18 cellular contexts compared by ENCODE assay signal in genomic region chrX:153488231-153488914, GRCh38. TPM values are rescaled to one million over a fixed set of nuclear protein-coding genes. Genes with fewer than 3 reads are reported as not detected.
DNase-seq lines count a peak whose midpoint lies in the region; ATAC-seq, FAIRE-seq and TF ChIP-seq lines count a peak whose summit lies in the region.
"Had no signal": no experiment of that assay in that cellular context is flagged by ENCODE, and none has a peak within 500 bp of the region (broad histone marks: within the 10 kb centered on the region; RNA-seq: fewer than 3 reads in every experiment).

No MANE protein-coding gene starts in this region.

- no peaks in the 10 kb centered on the region for H3K36me3 Mint-ChIP-seq in Caco-2 (ENCODE audit: insufficient read depth, unreplicated experiment)
- no peaks in the 10 kb centered on the region for H3K36me3 Mint-ChIP-seq in activated naive CD4-positive, alpha-beta T cell treated with anti-CD3 and anti-CD28 coated beads, Interleukin-2, amount 10 ng/mL, durations not matched to agents 7 days and 5 days
- no peaks in the 10 kb centered on the region for H3K36me3 Mint-ChIP-seq in activated CD8-positive, alpha-beta T cell treated with anti-CD3 and anti-CD28 coated beads for 36 hours (ENCODE audit: low read depth)
- H3K36me3 Mint-ChIP-seq: activated naive CD4-positive, alpha-beta T cell treated with anti-CD3 and anti-CD28 coated beads, Interleukin-2, amount 50 U/mL, for 72 hours had no signal

- POLR2A ChIA-PET in Caco-2 (lab: Charles Lee), result no interaction called here
- POLR2A ChIA-PET in activated CD8-positive, alpha-beta T cell treated with anti-CD3 and anti-CD28 coated beads for 36 hours (lab: Charles Lee), result no interaction called here

- H3K27me3 ChIP-seq in Caco-2 (replicated peaks; ENCODE audit: control insufficient read depth, insufficient read depth, low read length) (no peaks in the 10 kb centered on the region), right atrium auricular region (no peaks in the 10 kb centered on the region), pancreas (no peaks in the 10 kb centered on the region)

- no peaks in the 10 kb centered on the region for H3K9me3 ChIP-seq in Caco-2
- no peaks in the 10 kb centered on the region for H3K9me3 ChIP-seq in right atrium auricular region
- no peaks in the 10 kb centered on the region for H3K9me3 ChIP-seq in pancreas
- H3K9me3 ChIP-seq: neutrophil had no signal

- H3K27me3 Mint-ChIP-seq in Caco-2 (ENCODE audit: insufficient read depth, unreplicated experiment), result no peaks in the 10 kb centered on the region
- no peaks in the 10 kb centered on the region for H3K27me3 Mint-ChIP-seq in activated naive CD4-positive, alpha-beta T cell treated with anti-CD3 and anti-CD28 coated beads, Interleukin-2, amount 10 ng/mL, durations not matched to agents 7 days and 5 days
- H3K27me3 Mint-ChIP-seq in activated CD8-positive, alpha-beta T cell treated with anti-CD3 and anti-CD28 coated beads for 36 hours, result no peaks in the 10 kb centered on the region
- H3K27me3 Mint-ChIP-seq: stimulated activated naive CD8-positive, alpha-beta T cell treated with anti-CD3 and anti-CD28 coated beads, Interleukin-15, Interleukin-2, amounts not matched to agents 100 ng/mL and 50 ng/mL, for 24 hours had no signal

- intact Hi-C loops in Caco-2 (cut with micrococcal nuclease; ENCODE audit: unreplicated experiment) (loop anchor here (1.0 kb wide), 1 partner anchor 14 kb away; no protein-coding TSS in a partner anchor), pancreas (cut with DNase I) (no loop called here)
- intact Hi-C loops in activated CD8-positive, alpha-beta T cell treated with anti-CD3 and anti-CD28 coated beads for 36 hours (cut with micrococcal nuclease), result no loop called here

- peak overlapping the region; percentile 40 for H3K27ac ChIP-seq in angular gyrus (ENCODE audit: low read depth, low read length)
- H3K27ac ChIP-seq in right atrium auricular region, result peak overlapping the region; percentile 35 to 67
- no peak overlapping the region for H3K27ac ChIP-seq in pancreas
- H3K27ac ChIP-seq: neutrophil had no signal

- no peak for TF ChIP-seq CTCF in Caco-2 (IDR thresholded peaks at IDR 0.05; ENCODE audit: insufficient read depth in 1 of 2, low read depth in 1 of 2, low read length in 1 of 2, severe bottlenecking in 1 of 2, unreplicated experiment in 1 of 2)
- TF ChIP-seq CTCF in right atrium auricular region (IDR thresholded peaks at IDR 0.05), result no peak
- no peak for TF ChIP-seq CTCF in pancreas (IDR thresholded peaks at IDR 0.05)
- no peak for TF ChIP-seq CTCF in activated CD8-positive, alpha-beta T cell treated with anti-CD3 and anti-CD28 coated beads for 36 hours (IDR thresholded peaks at IDR 0.05)

- WGBS in pancreas, 2 donors, result 48 to 50% methylated on average over 21 to 27 of the region's 27 CpGs

- H3K27ac Mint-ChIP-seq in Caco-2 (ENCODE audit: unreplicated experiment), result peak overlapping the region; percentile 45
- no peak overlapping the region for H3K27ac Mint-ChIP-seq in activated naive CD4-positive, alpha-beta T cell treated with anti-CD3 and anti-CD28 coated beads, Interleukin-2, amount 10 ng/mL, durations not matched to agents 7 days and 5 days
- H3K27ac Mint-ChIP-seq in activated CD8-positive, alpha-beta T cell treated with anti-CD3 and anti-CD28 coated beads for 36 hours, result no peak overlapping the region
- H3K27ac Mint-ChIP-seq: stimulated activated naive CD8-positive, alpha-beta T cell treated with anti-CD3 and anti-CD28 coated beads, Interleukin-15, Interleukin-2, amounts not matched to agents 100 ng/mL and 50 ng/mL, for 24 hours had no signal

- H3K9me3 Mint-ChIP-seq in Caco-2 (ENCODE audit: unreplicated experiment), result no peaks in the 10 kb centered on the region
- no peaks in the 10 kb centered on the region for H3K9me3 Mint-ChIP-seq in activated naive CD4-positive, alpha-beta T cell treated with anti-CD3 and anti-CD28 coated beads, Interleukin-2, amount 10 ng/mL, durations not matched to agents 7 days and 5 days
- no peaks in the 10 kb centered on the region for H3K9me3 Mint-ChIP-seq in activated CD8-positive, alpha-beta T cell treated with anti-CD3 and anti-CD28 coated beads for 36 hours
- H3K9me3 Mint-ChIP-seq: activated naive CD4-positive, alpha-beta T cell treated with anti-CD3 and anti-CD28 coated beads, Interleukin-2, amount 50 U/mL, for 72 hours; stimulated activated naive CD8-positive, alpha-beta T cell treated with anti-CD3 and anti-CD28 coated beads, Interleukin-15, Interleukin-2, amounts not matched to agents 100 ng/mL and 50 ng/mL, for 24 hours had no signal

- H3K4me3 ChIP-seq in Caco-2 (ENCODE audit: low read depth, low read length) (no peak overlapping the region), right atrium auricular region (no peak overlapping the region), pancreas (no peak overlapping the region)

- no peaks in the 10 kb centered on the region for H3K4me1 Mint-ChIP-seq in Caco-2 (ENCODE audit: low read depth, unreplicated experiment)
- no peaks in the 10 kb centered on the region for H3K4me1 Mint-ChIP-seq in activated naive CD4-positive, alpha-beta T cell treated with anti-CD3 and anti-CD28 coated beads, Interleukin-2, amount 10 ng/mL, durations not matched to agents 7 days and 5 days
- H3K4me1 Mint-ChIP-seq in activated CD8-positive, alpha-beta T cell treated with anti-CD3 and anti-CD28 coated beads for 36 hours (ENCODE audit: low read depth), result no peaks in the 10 kb centered on the region

- CTCF ChIA-PET in Caco-2 (lab: Charles Lee), result interaction anchor here (0.7 to 2.9 kb wide), 4 partner anchors 9 to 18 kb away, joined by 3 to 14 read pairs (median 3); partner anchors contain the start of gene HAUS7
- CTCF ChIA-PET in activated naive CD4-positive, alpha-beta T cell treated with anti-CD3 and anti-CD28 coated beads, Interleukin-2, amount 10 ng/mL, durations not matched to agents 7 days and 5 days (lab: Charles Lee), result no interaction called here
- CTCF ChIA-PET in activated CD8-positive, alpha-beta T cell treated with anti-CD3 and anti-CD28 coated beads for 36 hours (lab: Charles Lee), result no interaction called here

- peak; percentile 11 to 71 (median 42) for ATAC-seq in pancreas
- no peak for ATAC-seq in activated CD8-positive, alpha-beta T cell treated with anti-CD3 and anti-CD28 coated beads for 36 hours
- ATAC-seq: activated naive CD4-positive, alpha-beta T cell treated with anti-CD3 and anti-CD28 coated beads, Interleukin-2, amount 50 U/mL, for 72 hours had no signal

- BruUV-seq in Caco-2 (replicated peaks; lab: Mats Ljungman, UMichigan), result no TSS peak

- H3K4me1 ChIP-seq in Caco-2 (peaks cover 35% of the 10 kb centered on the region), right atrium auricular region (peaks cover 0 to 32% of the 10 kb centered on the region in 2 donors), pancreas (no peaks in the 10 kb centered on the region)

- DNase-seq in Caco-2 (peak; percentile 72 to 87), right atrium auricular region (ENCODE audit: low spot score) (no peak), pancreas (no peak), epidermal melanocyte (ENCODE audit: insufficient read length, low spot score) (no peak), midbrain (lab: John Stamatoyannopoulos, UW) (no peak)
- DNase-seq in activated naive CD4-positive, alpha-beta T cell treated with anti-CD3 and anti-CD28 coated beads, Interleukin-2, amount 10 ng/mL, durations not matched to agents 7 days and 5 days, result no peak
- DNase-seq in activated CD8-positive, alpha-beta T cell treated with anti-CD3 and anti-CD28 coated beads for 36 hours, result no peak
- DNase-seq: activated CD8-positive, alpha-beta memory T cell treated with anti-CD3 and anti-CD28 coated beads for 24 hours; AML-193; NCI-H187 treated with DMSO at 0.1 percent for 48 hours; stimulated activated CD4-positive, alpha-beta T cell treated with anti-CD3 and anti-CD28 coated beads, Interleukin-4, amount 100 ng/mL, for 24 hours had no signal

- FAIRE-seq in pancreas (lab: Jason Lieb, UNC), result no peak
- FAIRE-seq: HTR-8/SVneo had no signal

- peak overlapping the region; percentile 47 for H3K4me3 Mint-ChIP-seq in Caco-2 (ENCODE audit: unreplicated experiment)
- H3K4me3 Mint-ChIP-seq in activated naive CD4-positive, alpha-beta T cell treated with anti-CD3 and anti-CD28 coated beads, Interleukin-2, amount 10 ng/mL, durations not matched to agents 7 days and 5 days, result no peak overlapping the region
- no peak overlapping the region for H3K4me3 Mint-ChIP-seq in activated CD8-positive, alpha-beta T cell treated with anti-CD3 and anti-CD28 coated beads for 36 hours
- H3K4me3 Mint-ChIP-seq: stimulated activated naive CD8-positive, alpha-beta T cell treated with anti-CD3 and anti-CD28 coated beads, Interleukin-15, Interleukin-2, amounts not matched to agents 100 ng/mL and 50 ng/mL, for 24 hours had no signal

- H3K36me3 ChIP-seq in Caco-2 (ENCODE audit: control insufficient read depth, insufficient read depth, low read length) (no peaks in the 10 kb centered on the region), right atrium auricular region (no peaks in the 10 kb centered on the region), pancreas (no peaks in the 10 kb centered on the region)
- H3K36me3 ChIP-seq: neutrophil had no signal

RNA-seq across cellular contexts. Expression of gene BGN, which starts 6.4 kb away (rescaled TPM):
- total RNA-seq in Caco-2 (2022), result 9.0 and 9.9 TPM in 2 replicates
- total RNA-seq in right atrium auricular region, result 100 to 1,000 TPM; 141 to 206 TPM
- total RNA-seq in pancreas, result 100 to 1,000 TPM in 1 of 6 donors, 10 to 100 TPM in 2, 1 to 10 TPM in 3; 4.0 to 113 (median 15.0) TPM
- polyA plus RNA-seq in pancreas, result 10 to 100 TPM; 20.2 to 24.5 TPM
- total RNA-seq in activated CD8-positive, alpha-beta T cell treated with anti-CD3 and anti-CD28 coated beads for 36 hours, result not detected
- total RNA-seq: activated naive CD4-positive, alpha-beta T cell treated with anti-CD3 and anti-CD28 coated beads, Interleukin-2, amount 50 U/mL, for 72 hours; G401; T-helper 2 cell treated with Interferon-gamma antibody and Interleukin-4, amounts not matched to agents 100 ng/mL and 5 ng/mL, for 36 hours had no signal

RNA-seq across cellular contexts. Expression of gene HAUS7, which starts 18.0 kb away (rescaled TPM):
- total RNA-seq in Caco-2 (2022), result 34.0 and 36.9 TPM in 2 replicates
- total RNA-seq in right atrium auricular region, result 10 to 100 TPM; 10.5 to 15.9 TPM
- total RNA-seq in pancreas, result 10 to 100 TPM in 1 of 6 donors, 1 to 10 TPM in 5; 4.9 to 12.0 (median 8.7) TPM
- polyA plus RNA-seq in pancreas, result 10 to 100 TPM; 37.6 to 44.1 TPM
- total RNA-seq in activated CD8-positive, alpha-beta T cell treated with anti-CD3 and anti-CD28 coated beads for 36 hours, result 10 to 100 TPM; 47.2 to 58.8 TPM

RNA-seq across cellular contexts. Expression of gene ATP2B3, which starts 29.1 kb away (rescaled TPM):
- total RNA-seq in Caco-2 (2022) (not detected in 2 replicates), right atrium auricular region (not detected), pancreas (under 1 TPM in 4 of 6 donors, not detected in 2; 0.03 to 0.06 (median 0.04) TPM)
- polyA plus RNA-seq in pancreas, result under 1 TPM; 0.04 to 0.12 TPM
- not detected for total RNA-seq in activated CD8-positive, alpha-beta T cell treated with anti-CD3 and anti-CD28 coated beads for 36 hours
- total RNA-seq: activated naive CD4-positive, alpha-beta T cell treated with anti-CD3 and anti-CD28 coated beads, Interleukin-2, amount 50 U/mL, for 72 hours; G401; T-helper 2 cell treated with Interferon-gamma antibody and Interleukin-4, amounts not matched to agents 100 ng/mL and 5 ng/mL, for 36 hours had no signal

RNA-seq across cellular contexts. Expression of gene TREX2, which starts 42.5 kb away (rescaled TPM):
- total RNA-seq in Caco-2 (2022) (0.60 and 0.61 TPM in 2 replicates), right atrium auricular region (under 1 TPM in 1 of 2 donors, not detected in 1; 0.94 TPM), pancreas (under 1 TPM in 5 of 6 donors, not detected in 1; 0.19 to 0.59 (median 0.37) TPM)
- polyA plus RNA-seq in pancreas, result under 1 TPM; 0.89 to 0.91 TPM
- total RNA-seq in activated CD8-positive, alpha-beta T cell treated with anti-CD3 and anti-CD28 coated beads for 36 hours, result 1 to 10 TPM in 1 of 2 experiments, under 1 TPM in 1; 0.78 to 1.4 TPM
- total RNA-seq: G401 had no signal

Comparison
In these comparisons a context has a peak if more than half of its experiments do, and no peak if none do; other contexts are left out.
1. DNase-seq: peak in Caco-2 (2 of 2); none in right atrium auricular region (single experiment), pancreas (0 of 6), activated naive CD4-positive, alpha-beta T cell treated with anti-CD3 and anti-CD28 coated beads, Interleukin-2, amount 10 ng/mL, durations not matched to agents 7 days and 5 days (single experiment), activated CD8-positive, alpha-beta T cell treated with anti-CD3 and anti-CD28 coated beads for 36 hours (single experiment), epidermal melanocyte (single experiment) and midbrain (single experiment).
2. H3K27ac ChIP-seq: peak in angular gyrus (single experiment) and right atrium auricular region (2 of 2); none in pancreas (0 of 4).
3. RNA of gene BGN, which starts 6.4 kb away (total RNA-seq): 141 to 206 TPM in right atrium auricular region, 4.0 to 113 TPM in pancreas and 9.0 to 9.9 TPM in Caco-2; not detected in activated CD8-positive, alpha-beta T cell treated with anti-CD3 and anti-CD28 coated beads for 36 hours; every median in the first group is over 4 times any median in the second.